ENCODE assay signal across 28 cellular contexts in genomic region chr19:51292971-51293370, GRCh38. TPM values are rescaled to one million over a fixed set of nuclear protein-coding genes. Genes with fewer than 3 reads are reported as not detected.
DNase-seq lines count a peak whose midpoint lies in the region; ATAC-seq and TF ChIP-seq lines count a peak whose summit lies in the region.
"Had no signal": no experiment of that assay in that cellular context is flagged by ENCODE, and none has a peak within 500 bp of the region (broad histone marks: within the 10 kb centered on the region; RNA-seq: fewer than 3 reads in every experiment).

No MANE protein-coding gene starts in this region.

- no peak overlapping the region for H4K5ac ChIP-seq in H9 (ENCODE audit: insufficient read length, low read depth, low read length)

- no peak overlapping the region for H2BK5ac ChIP-seq in H9 (ENCODE audit: insufficient read length, low read length)

- H3K18ac ChIP-seq in H9 (ENCODE audit: insufficient read length, low read depth, low read length): peak overlapping the region; percentile 64

- H2BK15ac ChIP-seq in H9 (ENCODE audit: low read depth, low read length): 0 out of 2 replicates have a peak overlapping the region, but pooled peaks have one; percentile 19

- no peak overlapping the region for H3T11ph ChIP-seq in H9 (ENCODE audit: low read length)

- peak; percentile 69 for DNase-seq in H9
- DNase-seq in endothelial cell (ENCODE audit: low spot score): no peak
- no peak for DNase-seq in stimulated activated naive CD8-positive, alpha-beta T cell treated with anti-CD3 and anti-CD28 coated beads, Interleukin-15, Interleukin-2, amounts not matched to agents 100 U/mL and 50 U/mL, for 24 hours
- DNase-seq in COLO668 (lab: John Stamatoyannopoulos, UW; ENCODE audit: unreplicated experiment): no peak
- DNase-seq: activated B cell treated with CpG ODN at 0.5 μM for 24 hours; activated CD4-positive, alpha-beta memory T cell treated with anti-CD3 and anti-CD28 coated beads, Interleukin-2, amount 10 ng/mL, durations not matched to agents 7 days and 5 days; activated effector memory CD4-positive, alpha-beta T cell treated with anti-CD3 and anti-CD28 coated beads, Interleukin-2, amount 50 U/mL, for 16 hours; CD4-positive, CD25-positive, alpha-beta regulatory T cell; effector memory CD8-positive, alpha-beta T cell; EL; foreskin melanocyte; kidney glomerular epithelial cell; naive B cell; NCI-H1105; NCI-H1930; NCI-H2227 treated with DMSO at 0.1 percent for 48 hours; NCI-H774; stimulated activated CD4-positive, alpha-beta T cell treated with anti-CD3 and anti-CD28 coated beads, Interleukin-12 subunit alpha, Interleukin-12 subunit beta, amount 100 ng/mL, for 4 hours; thyroid gland had no signal

- H3K4me3 Mint-ChIP-seq in H9 (peak overlapping the region; percentile 54 to 66), endothelial cell (ENCODE audit: unreplicated experiment) (peak overlapping the region; percentile 62), nephron (peak overlapping the region in 1 of 3 experiments; percentile 40)
- H3K4me3 Mint-ChIP-seq: activated B cell treated with CpG ODN at 0.5 μM for 24 hours; activated CD4-positive, alpha-beta memory T cell treated with anti-CD3 and anti-CD28 coated beads, Interleukin-2, amount 10 ng/mL, durations not matched to agents 7 days and 5 days; CD4-positive, CD25-positive, alpha-beta regulatory T cell; effector memory CD8-positive, alpha-beta T cell; IgD-negative memory B cell; memory B cell; naive B cell; stimulated activated naive CD8-positive, alpha-beta T cell treated with anti-CD3 and anti-CD28 coated beads, Interleukin-15, Interleukin-2, amounts not matched to agents 100 ng/mL and 50 ng/mL, for 24 hours had no signal

- peak overlapping the region; percentile 76 for H4K91ac ChIP-seq in H9 (ENCODE audit: insufficient read length, low read depth, low read length)

- H3K27me3 ChIP-seq in BLaER1 treated with 17β-estradiol and CSF1 and Interleukin-3, amounts not matched to agents 10 nM and 100 nM: peaks cover 0 to 5% (median 0%) of the 10 kb centered on the region in 11 experiments; a peak in 1 of 22 replicates
- no peaks in the 10 kb centered on the region for H3K27me3 ChIP-seq in H9 (ENCODE audit: insufficient read depth, low read length)
- peaks cover 89% of the 10 kb centered on the region for H3K27me3 ChIP-seq in gastroesophageal sphincter
- H3K27me3 ChIP-seq: thyroid gland had no signal

- H3K23ac ChIP-seq in H9 (ENCODE audit: insufficient read length, low read depth, low read length): no peak overlapping the region

- TF ChIP-seq CTCF in H9 (conservative IDR thresholded peaks at IDR 0.05) (no peak), endothelial cell (IDR thresholded peaks at IDR 0.05; ENCODE audit: unreplicated experiment) (no peak), nephron (IDR thresholded peaks at IDR 0.05; ENCODE audit: unreplicated experiment in 3 of 3) (no peak), gastroesophageal sphincter (IDR thresholded peaks at IDR 0.05) (no peak)

- H3K4ac ChIP-seq in H9 (ENCODE audit: low read depth, low read length): no peak overlapping the region

- peaks cover 0 to 3% (median 2%) of the 10 kb centered on the region in 3 experiments; a peak in 1 of 7 replicates for H3K36me3 Mint-ChIP-seq in H9 (ENCODE audit: insufficient read depth in 1 of 3, low read depth in 3 of 3)
- H3K36me3 Mint-ChIP-seq in endothelial cell (ENCODE audit: low read depth, unreplicated experiment): no peaks in the 10 kb centered on the region
- no peaks in the 10 kb centered on the region for H3K36me3 Mint-ChIP-seq in nephron (ENCODE audit: low read depth)
- H3K36me3 Mint-ChIP-seq: CD4-positive, CD25-positive, alpha-beta regulatory T cell; IgD-negative memory B cell; naive B cell had no signal

- H3K4me1 ChIP-seq in BLaER1 treated with 17β-estradiol and CSF1 and Interleukin-3, amounts not matched to agents 10 nM and 100 nM: peaks cover 34 to 61% (median 53%) of the 10 kb centered on the region in 10 experiments
- peaks cover 25% of the 10 kb centered on the region; the same call in 1 of the 2 replicates for H3K4me1 ChIP-seq in H9 (ENCODE audit: insufficient read depth, low read length)
- no peaks in the 10 kb centered on the region for H3K4me1 ChIP-seq in gastroesophageal sphincter
- H3K4me1 ChIP-seq: esophagus muscularis mucosa, thyroid gland had no signal

- no peak for TF ChIP-seq EP300 in gastroesophageal sphincter (IDR thresholded peaks at IDR 0.05)

- H4K8ac ChIP-seq in H9 (replicated peaks; ENCODE audit: insufficient read length, low read depth, low read length): no peak overlapping the region

- peak overlapping the region in 4 of 10 experiments; percentile 48 to 60 (median 51); a peak in 6 of 20 replicates for H3K4me3 ChIP-seq in BLaER1 treated with 17β-estradiol and CSF1 and Interleukin-3, amounts not matched to agents 10 nM and 100 nM
- no peak overlapping the region for H3K4me3 ChIP-seq in gastroesophageal sphincter
- H3K4me3 ChIP-seq: esophagus muscularis mucosa, thyroid gland had no signal

- peak overlapping the region; percentile 84 to 98 (median 89) for H3K4me2 ChIP-seq in BLaER1 treated with 17β-estradiol and CSF1 and Interleukin-3, amounts not matched to agents 10 nM and 100 nM
- H3K4me2 ChIP-seq in H9 (ENCODE audit: insufficient read depth, insufficient read length, low read length): peak overlapping the region; percentile 38

- H3K9me3 ChIP-seq in BLaER1 treated with 17β-estradiol and CSF1 and Interleukin-3, amounts not matched to agents 10 nM and 100 nM (replicated peaks in 1 of 11): peaks cover 0 to 14% (median 0%) of the 10 kb centered on the region in 11 experiments; a peak in 4 of 22 replicates
- no peaks in the 10 kb centered on the region for H3K9me3 ChIP-seq in H9 (ENCODE audit: control insufficient read depth, low read depth, low read length)
- peaks cover 0 to 29% (median 0%) of the 10 kb centered on the region in 3 donors for H3K9me3 ChIP-seq in gastroesophageal sphincter
- H3K9me3 ChIP-seq: thyroid gland had no signal

- peaks cover 10% of the 10 kb centered on the region for H3K27me3 Mint-ChIP-seq in H9 (ENCODE audit: low read depth)
- H3K27me3 Mint-ChIP-seq in endothelial cell (ENCODE audit: unreplicated experiment): peaks cover 9% of the 10 kb centered on the region
- H3K27me3 Mint-ChIP-seq in nephron (ENCODE audit: low read depth): peaks cover 22% of the 10 kb centered on the region

- no peaks in the 10 kb centered on the region for H3K79me2 ChIP-seq in H9 (ENCODE audit: insufficient read depth, low read length)

- H2AFZ ChIP-seq in H9 (ENCODE audit: low read length): no peak overlapping the region

- peak overlapping the region in 8 of 11 experiments; percentile 64 to 80 (median 74); a peak in 14 of 22 replicates for H3K9ac ChIP-seq in BLaER1 treated with 17β-estradiol and CSF1 and Interleukin-3, amounts not matched to agents 10 nM and 100 nM
- no peak overlapping the region for H3K9ac ChIP-seq in H9 (ENCODE audit: extremely low read depth, insufficient read length, low read length)

- H3K27ac ChIP-seq in BLaER1 treated with 17β-estradiol and CSF1 and Interleukin-3, amounts not matched to agents 10 nM and 100 nM: peak overlapping the region in 9 of 11 experiments; percentile 79 to 89 (median 84); a peak in 18 of 22 replicates
- H3K27ac ChIP-seq in H9 (ENCODE audit: insufficient read length, low read depth, low read length) (no peak overlapping the region), gastroesophageal sphincter (no peak overlapping the region)
- H3K27ac ChIP-seq: esophagus muscularis mucosa, thyroid gland had no signal

- H3K36me3 ChIP-seq in BLaER1 treated with 17β-estradiol and CSF1 and Interleukin-3, amounts not matched to agents 10 nM and 100 nM: no peaks in the 10 kb centered on the region
- H3K36me3 ChIP-seq in gastroesophageal sphincter: no peaks in the 10 kb centered on the region
- H3K36me3 ChIP-seq: esophagus muscularis mucosa, thyroid gland had no signal

- no peaks in the 10 kb centered on the region for H4K20me1 ChIP-seq in BLaER1 treated with 17β-estradiol and CSF1 and Interleukin-3, amounts not matched to agents 10 nM and 100 nM
- no peaks in the 10 kb centered on the region for H4K20me1 ChIP-seq in H9 (ENCODE audit: control insufficient read depth, insufficient read depth, insufficient read length)

- no peaks in the 10 kb centered on the region for H3K79me1 ChIP-seq in H9 (ENCODE audit: insufficient read depth, low read depth, low read length, poor library complexity, severe bottlenecking)

- H2BK12ac ChIP-seq in H9 (ENCODE audit: insufficient read length, low read depth, low read length): no peak overlapping the region

- WGBS in H9 (ENCODE audit: extremely low coverage, insufficient read length, low lambda C conversion rate): no CpG with 5 or more reads among the region's 11 CpGs
- WGBS in gastroesophageal sphincter (ENCODE audit: low coverage in 1 of 2), 2 donors: 8 to 16% methylated on average over 7 to 11 of the region's 11 CpGs

- ATAC-seq in stimulated activated naive CD8-positive, alpha-beta T cell treated with anti-CD3 and anti-CD28 coated beads, Interleukin-15, Interleukin-2, amounts not matched to agents 100 U/mL and 50 U/mL, for 24 hours: no peak
- ATAC-seq in gastroesophageal sphincter: no peak
- ATAC-seq: effector memory CD8-positive, alpha-beta T cell; HCT116 had no signal

- H3K23me2 ChIP-seq in H9 (ENCODE audit: insufficient read length, low read depth, low read length, poor library complexity, severe bottlenecking): no peaks in the 10 kb centered on the region

- no peak overlapping the region for H3K56ac ChIP-seq in H9 (ENCODE audit: insufficient read length, low read depth, low read length)

- H2BK120ac ChIP-seq in H9 (ENCODE audit: low read depth, low read length, poor library complexity, severe bottlenecking): no peak overlapping the region

- H3K27ac Mint-ChIP-seq in H9: peak overlapping the region; percentile 48 to 90 (median 50); a peak in 5 of 7 replicates
- peak overlapping the region; percentile 82 for H3K27ac Mint-ChIP-seq in endothelial cell (ENCODE audit: unreplicated experiment)
- peak overlapping the region in 2 of 3 experiments; percentile 21 to 25 for H3K27ac Mint-ChIP-seq in nephron
- H3K27ac Mint-ChIP-seq: activated B cell treated with CpG ODN at 0.5 μM for 24 hours; activated CD4-positive, alpha-beta memory T cell treated with anti-CD3 and anti-CD28 coated beads, Interleukin-2, amount 10 ng/mL, durations not matched to agents 7 days and 5 days; CD4-positive, CD25-positive, alpha-beta regulatory T cell; effector memory CD8-positive, alpha-beta T cell; memory B cell; stimulated activated naive CD8-positive, alpha-beta T cell treated with anti-CD3 and anti-CD28 coated beads, Interleukin-15, Interleukin-2, amounts not matched to agents 100 ng/mL and 50 ng/mL, for 24 hours had no signal

- H3K14ac ChIP-seq in H9 (ENCODE audit: insufficient read depth, low read length): 0 out of 2 replicates have a peak overlapping the region, but pooled peaks have one; percentile 63

- no peak for TF ChIP-seq POLR2A in gastroesophageal sphincter (IDR thresholded peaks at IDR 0.05)

- H3K4me1 Mint-ChIP-seq in H9 (peaks cover 47 to 50% of the 10 kb centered on the region in 2 experiments), endothelial cell (ENCODE audit: unreplicated experiment) (peaks cover 28% of the 10 kb centered on the region), nephron (peaks cover 15% of the 10 kb centered on the region)
- H3K4me1 Mint-ChIP-seq: activated B cell treated with CpG ODN at 0.5 μM for 24 hours; CD4-positive, CD25-positive, alpha-beta regulatory T cell; IgD-negative memory B cell; memory B cell had no signal

- H2BK20ac ChIP-seq in H9 (ENCODE audit: low read depth, low read length, poor library complexity, severe bottlenecking): no peak overlapping the region

- no peaks in the 10 kb centered on the region for H3K9me3 Mint-ChIP-seq in H9
- no peaks in the 10 kb centered on the region for H3K9me3 Mint-ChIP-seq in endothelial cell (ENCODE audit: unreplicated experiment)
- no peaks in the 10 kb centered on the region for H3K9me3 Mint-ChIP-seq in nephron
- H3K9me3 Mint-ChIP-seq: activated B cell treated with CpG ODN at 0.5 μM for 24 hours; activated CD4-positive, alpha-beta memory T cell treated with anti-CD3 and anti-CD28 coated beads, Interleukin-2, amount 10 ng/mL, durations not matched to agents 7 days and 5 days; CD4-positive, CD25-positive, alpha-beta regulatory T cell; effector memory CD8-positive, alpha-beta T cell; IgD-negative memory B cell; stimulated activated naive CD8-positive, alpha-beta T cell treated with anti-CD3 and anti-CD28 coated beads, Interleukin-15, Interleukin-2, amounts not matched to agents 100 ng/mL and 50 ng/mL, for 24 hours had no signal

- no peak overlapping the region for H2AK5ac ChIP-seq in H9 (ENCODE audit: insufficient read length, low read length)

RNA-seq across cellular contexts. Expression of gene IGLON5, which starts 18.5 kb away (rescaled TPM):
- total RNA-seq in H9 (2021): 41.4 and 42.3 TPM in 2 replicates
- 114 TPM for total RNA-seq in endothelial cell (ENCODE audit: unreplicated experiment)
- total RNA-seq in gastroesophageal sphincter: not detected
- total RNA-seq: activated B cell treated with CpG ODN at 0.5 μM for 24 hours; CD4-positive, CD25-positive, alpha-beta regulatory T cell had no signal

RNA-seq across cellular contexts. Expression of gene SIGLECL1, which starts 42.1 kb away (rescaled TPM):
- total RNA-seq in H9 (2021) (not detected in 2 replicates), endothelial cell (ENCODE audit: unreplicated experiment) (2.8 TPM), gastroesophageal sphincter (not detected)
- total RNA-seq: activated B cell treated with CpG ODN at 0.5 μM for 24 hours; CD4-positive, CD25-positive, alpha-beta regulatory T cell; esophagus muscularis mucosa; omental fat pad; thyroid gland had no signal

RNA-seq across cellular contexts. Expression of gene VSIG10L, which starts 49.0 kb away (rescaled TPM):
- total RNA-seq in H9 (2021): 5.3 and 5.6 TPM in 2 replicates
- total RNA-seq in endothelial cell (ENCODE audit: unreplicated experiment): 5.9 TPM
- total RNA-seq in gastroesophageal sphincter: 1 to 10 TPM; 1.5 to 3.6 (median 2.5) TPM

Comparison
In these comparisons a context has a peak if more than half of its experiments do, and no peak if none do; other contexts are left out.
1. H3K27ac ChIP-seq: peak in BLaER1 treated with 17β-estradiol and CSF1 and Interleukin-3, amounts not matched to agents 10 nM and 100 nM (9 of 11); none in H9 (single experiment) and gastroesophageal sphincter (0 of 4).
2. H3K27ac Mint-ChIP-seq: peak in every context shown above with its lines; median percentile 82 in endothelial cell; 50 in H9; 23 in nephron.
3. RNA of gene IGLON5, which starts 18.5 kb away (total RNA-seq): 114 TPM in endothelial cell (single experiment) and 41.4 to 42.3 TPM in H9; not detected in gastroesophageal sphincter; every median in the first group is over 10 times any median in the second.